8 cellular contexts compared by ENCODE assay signal in the genomic region with DNA sequence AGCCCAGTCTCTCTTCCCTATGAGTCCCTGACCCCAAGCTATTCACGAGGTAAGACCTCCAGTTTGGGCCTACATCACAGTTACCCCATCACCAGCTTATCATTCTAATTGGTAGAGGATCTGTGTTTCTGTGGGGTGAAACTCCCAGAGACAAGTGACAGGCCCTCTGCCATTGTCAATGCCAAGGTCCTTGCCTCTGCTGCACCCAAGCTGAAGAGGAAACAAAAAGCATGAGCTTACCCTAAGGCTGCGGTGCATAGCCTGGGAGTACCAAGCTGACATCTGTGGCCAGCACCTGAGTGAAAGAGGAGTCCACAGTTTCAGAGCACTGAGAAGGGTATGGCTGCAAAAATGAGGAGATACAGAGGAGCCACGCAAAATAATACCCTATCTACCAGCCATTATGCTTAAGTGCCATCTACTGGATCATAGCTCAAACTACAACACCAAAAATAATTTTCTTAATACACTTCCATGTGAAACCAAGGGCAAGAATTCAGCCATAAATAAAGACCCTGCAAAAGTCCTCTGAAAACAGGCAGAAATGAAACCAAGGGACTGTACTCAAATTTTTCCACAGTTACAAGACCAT.
DNase-seq lines count a peak whose midpoint lies in the region; ATAC-seq and TF ChIP-seq lines count a peak whose summit lies in the region.

No MANE protein-coding gene starts in this region.

- no peaks in the 10 kb centered on the region for H4K20me1 ChIP-seq in OCI-LY7 (ENCODE audit: insufficient read depth, low read length)

- TF ChIP-seq CTCF in OCI-LY7 (conservative IDR thresholded peaks at IDR 0.05; ENCODE audit: low read length), result peak; percentile 70
- TF ChIP-seq CTCF in kidney epithelial cell (IDR thresholded peaks at IDR 0.05; ENCODE audit: insufficient read depth, low read length, poor library complexity, severe bottlenecking), result peak; percentile 58

- DNase-seq in G401 (ENCODE audit: low spot score), result peak; percentile 49
- DNase-seq in OCI-LY7 (ENCODE audit: low spot score), result peak; percentile 1
- DNase-seq in kidney epithelial cell (ENCODE audit: low read depth), result no peak
- no peak for DNase-seq in AG08395 (ENCODE audit: low spot score)
- no peak for DNase-seq in DMS79 treated with DMSO at 0.1 percent for 48 hours (lab: John Stamatoyannopoulos, UW)

- no peaks in the 10 kb centered on the region for H3K79me2 ChIP-seq in OCI-LY7 (ENCODE audit: insufficient read depth, low read depth, low read length)

- no peaks in the 10 kb centered on the region for H3K9me3 ChIP-seq in OCI-LY7 (ENCODE audit: low read length)

- in situ Hi-C loops in G401 (cut with HindIII; ENCODE audit: low sequenced_read_pairs), result no loop called here

- CTCF ChIA-PET in OCI-LY7 (lab: Charles Lee; ENCODE audit: unreplicated experiment), result no interaction called here

- H3K36me3 ChIP-seq in OCI-LY7 (ENCODE audit: insufficient read depth, low read length) (no peaks in the 10 kb centered on the region), kidney epithelial cell (ENCODE audit: control insufficient read depth, insufficient read depth, low read length) (no peaks in the 10 kb centered on the region)

- no peaks in the 10 kb centered on the region for H3K4me1 ChIP-seq in OCI-LY7 (ENCODE audit: insufficient read depth, low read length, poor library complexity, severe bottlenecking)

- H3K4me3 ChIP-seq in OCI-LY7 (ENCODE audit: low read depth, low read length, poor library complexity, severe bottlenecking), result no peak overlapping the region
- no peak overlapping the region for H3K4me3 ChIP-seq in kidney epithelial cell (ENCODE audit: low read depth, low read length)

- H3K27ac ChIP-seq in OCI-LY7 (ENCODE audit: low read depth, low read length, poor library complexity, severe bottlenecking), result no peak overlapping the region

- H3K4me2 ChIP-seq in OCI-LY7 (ENCODE audit: low read length), result no peak overlapping the region

- POLR2A ChIA-PET in OCI-LY7 (lab: Charles Lee), result no interaction called here

- BruUV-seq in OCI-LY7 (replicated peaks; lab: Mats Ljungman, UMichigan), result no TSS peak

- no peak overlapping the region for H2AFZ ChIP-seq in OCI-LY7 (ENCODE audit: low read length)

- intact Hi-C loops in OCI-LY7 (cut with micrococcal nuclease; ENCODE audit: unreplicated experiment), result loop anchor here (5.0 kb wide), 1 partner anchor 1483 kb away; no protein-coding TSS in a partner anchor

- no peaks in the 10 kb centered on the region for H3K9me2 ChIP-seq in OCI-LY7 (ENCODE audit: insufficient read depth, low read length)

- H3K27me3 ChIP-seq in kidney epithelial cell (ENCODE audit: control insufficient read depth, insufficient read depth, low read length), result no peaks in the 10 kb centered on the region

- ATAC-seq in HG03342 (IDR thresholded peaks at IDR 0.05; ENCODE audit: unreplicated experiment) (peak; percentile 62), GM21723 (IDR thresholded peaks at IDR 0.05; ENCODE audit: unreplicated experiment) (no peak), HG03571 (IDR thresholded peaks at IDR 0.05; ENCODE audit: unreplicated experiment) (no peak)

Comparison
In these comparisons a context has a peak if more than half of its experiments do, and no peak if none do; other contexts are left out.
1. DNase-seq: peak in G401 (single experiment) and OCI-LY7 (single experiment); none in kidney epithelial cell (single experiment), AG08395 (single experiment) and DMS79 treated with DMSO at 0.1 percent for 48 hours (single experiment).